In genomic region chr19:45245826-45246225, GRCh38 we compare ENCODE assay signal across 29 cellular contexts. TPM values are rescaled to one million over a fixed set of nuclear protein-coding genes. Genes with fewer than 3 reads are reported as not detected.
DNase-seq lines count a peak whose midpoint lies in the region; ATAC-seq and TF ChIP-seq lines count a peak whose summit lies in the region.
"Had no signal": no experiment of that assay in that cellular context is flagged by ENCODE, and none has a peak within 500 bp of the region (broad histone marks: within the 10 kb centered on the region; RNA-seq: fewer than 3 reads in every experiment).

No MANE protein-coding gene starts in this region.

- peak overlapping the region; percentile 23 for H3K27ac Mint-ChIP-seq in Caco-2 (ENCODE audit: unreplicated experiment)
- H3K27ac Mint-ChIP-seq: activated naive CD8-positive, alpha-beta T cell; T-helper 1 cell treated with Interleukin-12 subunit alpha and Interleukin-12 subunit beta and Interleukin-4 antibody, amounts not matched to agents 30 μg/mL and 1 μg/mL, for 36 hours had no signal

- H3K27me3 Mint-ChIP-seq in Caco-2 (ENCODE audit: insufficient read depth, unreplicated experiment) = peaks cover 2% of the 10 kb centered on the region

- TF ChIP-seq POLR2A in adrenal gland (IDR thresholded peaks at IDR 0.05) = no peak
- no peak for TF ChIP-seq POLR2A in gastrocnemius medialis (IDR thresholded peaks at IDR 0.05)

- H3K9me3 Mint-ChIP-seq in Caco-2 (ENCODE audit: unreplicated experiment) = no peaks in the 10 kb centered on the region
- H3K9me3 Mint-ChIP-seq: T-helper 1 cell treated with Interleukin-12 subunit alpha and Interleukin-12 subunit beta and Interleukin-4 antibody, amounts not matched to agents 30 μg/mL and 1 μg/mL, for 36 hours had no signal

- H3K27ac ChIP-seq in adrenal gland = peak overlapping the region in 4 of 5 donors; percentile 19 to 87 (median 48)
- H3K27ac ChIP-seq in lower lobe of right lung = peak overlapping the region; percentile 62
- peak overlapping the region in 3 of 4 donors; percentile 35 to 61 (median 36) for H3K27ac ChIP-seq in gastrocnemius medialis
- H3K27ac ChIP-seq in OCI-LY7 (ENCODE audit: low read depth, low read length, poor library complexity, severe bottlenecking) = no peak overlapping the region
- H3K27ac ChIP-seq: KMS-11, neutrophil, RWPE1 had no signal

- H4K20me1 ChIP-seq in OCI-LY7 (ENCODE audit: insufficient read depth, low read length) = no peaks in the 10 kb centered on the region

- intact Hi-C loops in Caco-2 (cut with micrococcal nuclease; ENCODE audit: unreplicated experiment) = loop anchor here (5.0 kb wide), 1 partner anchor 84 kb away; the partner anchor contains the start of gene NKPD1
- intact Hi-C loops in adrenal gland (cut with DNase I) = no loop called here
- intact Hi-C loops in lower lobe of right lung (cut with DNase I) = no loop called here
- intact Hi-C loops in gastrocnemius medialis (cut with DNase I; ENCODE audit: low total_unique reads) = loop anchor here (5.0 kb wide), 2 partner anchors 49 to 84 kb away; partner anchors contain the start of gene NKPD1
- intact Hi-C loops in OCI-LY7 (cut with micrococcal nuclease; ENCODE audit: unreplicated experiment) = no loop called here

- H3K4me3 ChIP-seq in Caco-2 (ENCODE audit: low read depth, low read length) (no peak overlapping the region), adrenal gland (peak overlapping the region in 1 of 4 donors; percentile 32), lower lobe of right lung (no peak overlapping the region), gastrocnemius medialis (no peak overlapping the region), OCI-LY7 (ENCODE audit: low read depth, low read length, poor library complexity, severe bottlenecking) (no peak overlapping the region)
- H3K4me3 ChIP-seq: transverse colon had no signal

- H3K36me3 ChIP-seq in Caco-2 (ENCODE audit: control insufficient read depth, insufficient read depth, low read length) (no peaks in the 10 kb centered on the region), adrenal gland (replicated peaks in 1 of 2) (no peaks in the 10 kb centered on the region), lower lobe of right lung (no peaks in the 10 kb centered on the region), gastrocnemius medialis (no peaks in the 10 kb centered on the region), OCI-LY7 (ENCODE audit: insufficient read depth, low read length) (no peaks in the 10 kb centered on the region)
- H3K36me3 ChIP-seq: BE2C, neutrophil, transverse colon had no signal

- H3K79me2 ChIP-seq in OCI-LY7 (ENCODE audit: insufficient read depth, low read depth, low read length) = no peaks in the 10 kb centered on the region

- POLR2A ChIA-PET in Caco-2 (lab: Charles Lee) = no interaction called here
- POLR2A ChIA-PET in OCI-LY7 (lab: Charles Lee) = no interaction called here

- 0 out of 2 replicates have a peak, but pooled peaks cover 3% of the 10 kb centered on the region for H3K4me1 ChIP-seq in Caco-2
- H3K4me1 ChIP-seq in adrenal gland (replicated peaks in 1 of 2) = peaks cover 0 to 8% of the 10 kb centered on the region in 2 donors
- peaks cover 11% of the 10 kb centered on the region for H3K4me1 ChIP-seq in lower lobe of right lung
- H3K4me1 ChIP-seq in gastrocnemius medialis = peaks cover 6 to 10% of the 10 kb centered on the region in 2 donors
- H3K4me1 ChIP-seq in OCI-LY7 (ENCODE audit: insufficient read depth, low read length, poor library complexity, severe bottlenecking) = peaks cover 13% of the 10 kb centered on the region
- H3K4me1 ChIP-seq: BE2C had no signal

- BruUV-seq in Caco-2 (replicated peaks; lab: Mats Ljungman, UMichigan) = no TSS peak
- BruUV-seq in OCI-LY7 (replicated peaks; lab: Mats Ljungman, UMichigan) = no TSS peak

- in situ Hi-C loops in gastrocnemius medialis (cut with MboI; ENCODE audit: low sequenced_read_pairs in 4 of 4) = loop anchor here in 1 of 4 donors (5.0 kb wide), 1 partner anchor 91 kb away; no protein-coding TSS in a partner anchor

- H3K36me3 Mint-ChIP-seq in Caco-2 (ENCODE audit: insufficient read depth, unreplicated experiment) = peaks cover 4% of the 10 kb centered on the region
- H3K36me3 Mint-ChIP-seq: activated naive CD8-positive, alpha-beta T cell had no signal

- CTCF ChIA-PET in Caco-2 (lab: Charles Lee) = no interaction called here
- CTCF ChIA-PET in OCI-LY7 (lab: Charles Lee; ENCODE audit: unreplicated experiment) = no interaction called here

- DNase-seq in Caco-2 (no peak), adrenal gland (no peak), lower lobe of right lung (no peak), gastrocnemius medialis (no peak), OCI-LY7 (ENCODE audit: low spot score) (no peak), NCI-H2081 treated with DMSO at 0.1 percent for 48 hours (lab: John Stamatoyannopoulos, UW) (no peak), inferior parietal cortex (ENCODE audit: extremely low spot score) (no peak), DMS53 (lab: John Stamatoyannopoulos, UW) (no peak)
- DNase-seq: ACHN; activated effector memory CD4-positive, alpha-beta T cell treated with Interleukin-2 at 50 U/mL for 16 hours; activated T-cell treated with anti-CD3 and anti-CD28 coated beads for 4 hours; BE2C; central memory CD4-positive, alpha-beta T cell; COR-L47; DND-41; mammary epithelial cell; NCI-H1436 treated with DMSO at 0.1 percent for 48 hours; NCI-H2107; NCI-H446; NCI-H82; SK-N-SH; stimulated activated CD4-positive, alpha-beta T cell treated with anti-CD3 and anti-CD28 coated beads, Interleukin-2, amount 100 ng/mL, for 24 hours; transverse colon had no signal

- ATAC-seq in lower lobe of right lung (no peak), gastrocnemius medialis (no peak)

- H3K4me2 ChIP-seq in OCI-LY7 (ENCODE audit: low read length) = no peak overlapping the region
- H3K4me2 ChIP-seq: KMS-11, SK-N-SH had no signal

- 37 to 53% (median 52%) methylated on average over 4 of the region's 4 CpGs for WGBS in adrenal gland, 4 donors

- no peak for TF ChIP-seq CTCF in Caco-2 (IDR thresholded peaks at IDR 0.05; ENCODE audit: insufficient read depth in 1 of 2, low read depth in 1 of 2, low read length in 1 of 2, severe bottlenecking in 1 of 2, unreplicated experiment in 1 of 2)
- TF ChIP-seq CTCF in adrenal gland (IDR thresholded peaks at IDR 0.05) = no peak
- no peak for TF ChIP-seq CTCF in lower lobe of right lung (IDR thresholded peaks at IDR 0.05)
- no peak for TF ChIP-seq CTCF in gastrocnemius medialis (IDR thresholded peaks at IDR 0.05 in 4 of 5, conservative IDR thresholded peaks at IDR 0.05 in 1 of 5)
- TF ChIP-seq CTCF in OCI-LY7 (conservative IDR thresholded peaks at IDR 0.05; ENCODE audit: low read length) = no peak

- no peaks in the 10 kb centered on the region for H3K9me3 ChIP-seq in Caco-2
- no peaks in the 10 kb centered on the region for H3K9me3 ChIP-seq in adrenal gland (replicated peaks in 1 of 3)
- no peaks in the 10 kb centered on the region for H3K9me3 ChIP-seq in lower lobe of right lung
- H3K9me3 ChIP-seq in gastrocnemius medialis = no peaks in the 10 kb centered on the region
- H3K9me3 ChIP-seq in OCI-LY7 (ENCODE audit: low read length) = no peaks in the 10 kb centered on the region
- H3K9me3 ChIP-seq: BE2C, neutrophil, SK-N-SH, transverse colon had no signal

- no peaks in the 10 kb centered on the region for H3K9me2 ChIP-seq in OCI-LY7 (ENCODE audit: insufficient read depth, low read length)
- H3K9me2 ChIP-seq: SK-N-SH had no signal

- H3K27me3 ChIP-seq in Caco-2 (replicated peaks; ENCODE audit: control insufficient read depth, insufficient read depth, low read length) = no peaks in the 10 kb centered on the region
- H3K27me3 ChIP-seq in adrenal gland = no peaks in the 10 kb centered on the region
- H3K27me3 ChIP-seq in lower lobe of right lung (ENCODE audit: low read depth) = no peaks in the 10 kb centered on the region
- H3K27me3 ChIP-seq in gastrocnemius medialis = no peaks in the 10 kb centered on the region
- H3K27me3 ChIP-seq: BE2C, transverse colon had no signal

- H2AFZ ChIP-seq in OCI-LY7 (ENCODE audit: low read length) = no peak overlapping the region

- H3K4me1 Mint-ChIP-seq in Caco-2 (ENCODE audit: low read depth, unreplicated experiment) = peaks cover 4% of the 10 kb centered on the region

- no peak overlapping the region for H3K4me3 Mint-ChIP-seq in Caco-2 (ENCODE audit: unreplicated experiment)
- H3K4me3 Mint-ChIP-seq: activated naive CD8-positive, alpha-beta T cell; T-helper 1 cell treated with Interleukin-12 subunit alpha and Interleukin-12 subunit beta and Interleukin-4 antibody, amounts not matched to agents 30 μg/mL and 1 μg/mL, for 36 hours had no signal

RNA-seq across cellular contexts. Expression of gene EXOC3L2, which starts 0.6 kb away (rescaled TPM):
- total RNA-seq in Caco-2 (2022) = not detected in 2 replicates
- total RNA-seq in adrenal gland = 10 to 100 TPM; 14.8 to 26.4 (median 16.7) TPM
- polyA plus RNA-seq in adrenal gland = 10 to 100 TPM in 2 of 3 donors, 1 to 10 TPM in 1; 2.1 to 24.6 (median 10.9) TPM
- 3.6 TPM for total RNA-seq in lower lobe of right lung
- total RNA-seq in gastrocnemius medialis = under 1 TPM in 2 of 4 donors, not detected in 2; 0.46 to 0.55 TPM
- total RNA-seq in OCI-LY7 (2014; rRNA removed; shearing (Covaris generic)) = not detected in 2 replicates
- total RNA-seq in OCI-LY7 (2022) = not detected in 2 replicates
- total RNA-seq: fibroblast of lung had no signal
- polyA plus RNA-seq: fibroblast of lung had no signal

RNA-seq across cellular contexts. Expression of gene MARK4, which starts 5.2 kb away (rescaled TPM):
- total RNA-seq in Caco-2 (2022) (30.3 and 33.4 TPM in 2 replicates), adrenal gland (10 to 100 TPM; 12.6 to 41.9 (median 26.6) TPM), lower lobe of right lung (32.5 TPM), gastrocnemius medialis (10 to 100 TPM; 12.2 to 42.5 (median 22.1) TPM), OCI-LY7 (2022) (24.5 and 25.6 TPM in 2 replicates)
- 10 to 100 TPM; 19.1 to 53.3 (median 28.8) TPM for polyA plus RNA-seq in adrenal gland
- 10.4 and 14.2 TPM in 2 replicates for total RNA-seq in OCI-LY7 (2014; rRNA removed; shearing (Covaris generic))

Comparison
In these comparisons a context has a peak if more than half of its experiments do, and no peak if none do; other contexts are left out.
1. intact Hi-C loops: an anchor here in Caco-2 (5.0 kb wide) and gastrocnemius medialis (5.0 kb wide); none called in adrenal gland, lower lobe of right lung and OCI-LY7.